Comparison of ENCODE assay signal across 14 cellular contexts in genomic region chr10:133129151-133129853, GRCh38. TPM values are rescaled to one million over a fixed set of nuclear protein-coding genes. Genes with fewer than 3 reads are reported as not detected.
"Had no signal": no experiment of that assay in that cellular context is flagged by ENCODE, and none has a peak within 500 bp of the region (broad histone marks: within the 10 kb centered on the region; RNA-seq: fewer than 3 reads in every experiment).

No MANE protein-coding gene starts in this region.

- H3K79me2 ChIP-seq: hepatocyte had no signal

- H3K9me3 ChIP-seq: pancreas had no signal

- H3K27me3 ChIP-seq: pancreas had no signal

- DNase-seq: activated CD4-positive, alpha-beta T cell treated with anti-CD3 and anti-CD28 coated beads, Interleukin-2, amount 10 ng/mL, durations not matched to agents 7 days and 5 days; activated CD8-positive, alpha-beta memory T cell treated with anti-CD3 and anti-CD28 coated beads for 24 hours; activated effector memory CD4-positive, alpha-beta T cell treated with Interleukin-2 at 50 U/mL for 16 hours; activated naive CD4-positive, alpha-beta T cell treated with anti-CD3 and anti-CD28 coated beads, Interleukin-2, amount 50 U/mL, for 16 hours; stimulated activated naive B cell treated with anti-CD40 and anti-IgM and Interleukin-4, amounts not matched to agents 10 μg/mL and 1 μg/mL and 100 μg/mL, for 72 hours; substantia nigra had no signal

- H3K4me3 ChIP-seq: dorsolateral prefrontal cortex, hepatocyte, pancreas, tibial nerve had no signal

- H3K36me3 ChIP-seq: pancreas, tibial nerve had no signal

- H3K4me1 ChIP-seq: pancreas had no signal

- ATAC-seq: pancreas; stimulated activated naive B cell treated with anti-CD40 and anti-IgM and Interleukin-4, amounts not matched to agents 10 μg/mL and 1 μg/mL and 100 μg/mL, for 72 hours had no signal

- H3K4me2 ChIP-seq: hepatocyte had no signal

- H3K27ac ChIP-seq: hepatocyte, pancreas, tibial nerve had no signal

- H2AFZ ChIP-seq: hepatocyte had no signal

RNA-seq across cellular contexts. Expression of gene KNDC1, which starts 30.7 kb away (rescaled TPM):
- total RNA-seq: myocyte had no signal

RNA-seq across cellular contexts. Expression of gene ADGRA1, which starts 41.6 kb away (rescaled TPM):
- total RNA-seq: activated CD4-positive, alpha-beta T cell treated with anti-CD3 and anti-CD28 coated beads, Interleukin-2, amount 10 ng/mL, durations not matched to agents 7 days and 5 days; lower leg skin; mesothelial cell of epicardium had no signal
- polyA plus RNA-seq: hepatocyte, keratinocyte had no signal
